ENCODE assay signal across 27 cellular contexts in genomic region chr22:35850831-35851230, GRCh38.
A peak's percentile ranks its signal among the peaks of the same experiment; 100 is the strongest.
DNase-seq lines count a peak whose midpoint lies in the region; ATAC-seq, FAIRE-seq and TF ChIP-seq lines count a peak whose summit lies in the region.
"Had no signal": no experiment of that assay in that cellular context is flagged by ENCODE, and none has a peak within 500 bp of the region (broad histone marks: within the 10 kb centered on the region; RNA-seq: fewer than 3 reads in every experiment).

No MANE protein-coding gene starts in this region.

- H3K79me2 ChIP-seq in OCI-LY7 (ENCODE audit: insufficient read depth, low read depth, low read length): peaks cover 70% of the 10 kb centered on the region; the same call in 1 of the 2 replicates
- peaks cover 17% of the 10 kb centered on the region for H3K79me2 ChIP-seq in keratinocyte (ENCODE audit: control insufficient read depth, insufficient read depth, low read length)

- no TSS peak for BruUV-seq in OCI-LY7 (replicated peaks; lab: Mats Ljungman, UMichigan)

- dilution Hi-C loops in keratinocyte (cut with MboI; ENCODE audit: extremely low pct_ligation_motif_present, low sequenced_read_pairs): no loop called here

- ATAC-seq in gastrocnemius medialis: no peak
- ATAC-seq: activated CD4-positive, CD25-positive, alpha-beta regulatory T cell treated with anti-CD3 and anti-CD28 coated beads, Interleukin-2, amount 50 U/mL, for 24 hours; effector memory CD8-positive, alpha-beta T cell; natural killer cell treated with Interleukin-12 subunit alpha and Interleukin-12 subunit beta and Interleukin-15 and Interleukin-18, amount 100 ng/mL, for 72 hours; stimulated activated naive CD8-positive, alpha-beta T cell treated with anti-CD3 and anti-CD28 coated beads, Interleukin-15, Interleukin-2, amounts not matched to agents 100 U/mL and 50 U/mL, for 24 hours had no signal

- peaks cover 5% of the 10 kb centered on the region for H3K9me1 ChIP-seq in keratinocyte (ENCODE audit: control insufficient read depth, extremely low read depth, insufficient read depth, low read length)

- intact Hi-C loops in OCI-LY7 (cut with micrococcal nuclease; ENCODE audit: unreplicated experiment): no loop called here
- intact Hi-C loops in gastrocnemius medialis (cut with DNase I; ENCODE audit: low total_unique reads): no loop called here

- H2AFZ ChIP-seq in OCI-LY7 (ENCODE audit: low read length): no peak overlapping the region
- H2AFZ ChIP-seq in keratinocyte (ENCODE audit: control insufficient read depth, low read length): no peak overlapping the region
- H2AFZ ChIP-seq: GM23338 had no signal

- H3K27ac ChIP-seq in OCI-LY7 (ENCODE audit: low read depth, low read length, poor library complexity, severe bottlenecking) (peak overlapping the region; percentile 37), keratinocyte (ENCODE audit: control insufficient read depth, insufficient read depth, low read length) (no peak overlapping the region), gastrocnemius medialis (peak overlapping the region; percentile 82 to 95 (median 92)), Peyer's patch (no peak overlapping the region)
- H3K27ac ChIP-seq: breast epithelium, coronary artery, thoracic aorta, uterus had no signal

- H3K4me3 ChIP-seq in OCI-LY7 (ENCODE audit: low read depth, low read length, poor library complexity, severe bottlenecking) (no peak overlapping the region), keratinocyte (ENCODE audit: control insufficient read depth in 2 of 3, extremely low read depth in 1 of 3, insufficient read depth in 2 of 3, low read depth in 1 of 3, low read length in 3 of 3) (no peak overlapping the region), gastrocnemius medialis (peak overlapping the region in 3 of 4 donors; percentile 35 to 52 (median 52)), Peyer's patch (no peak overlapping the region)
- H3K4me3 ChIP-seq: breast epithelium, coronary artery, GM23338, thoracic aorta, uterus had no signal

- in situ Hi-C loops in gastrocnemius medialis (cut with MboI; ENCODE audit: low sequenced_read_pairs in 4 of 4): no loop called here

- no peaks in the 10 kb centered on the region for H3K9me2 ChIP-seq in OCI-LY7 (ENCODE audit: insufficient read depth, low read length)

- H3K4me1 ChIP-seq in OCI-LY7 (ENCODE audit: insufficient read depth, low read length, poor library complexity, severe bottlenecking) (peaks cover 59% of the 10 kb centered on the region), keratinocyte (ENCODE audit: control insufficient read depth, extremely low read depth, insufficient read depth, low read length) (peaks cover 13% of the 10 kb centered on the region), gastrocnemius medialis (peaks cover 33 to 41% of the 10 kb centered on the region in 2 donors), Peyer's patch (peaks cover 0 to 11% (median 0%) of the 10 kb centered on the region in 4 donors)
- H3K4me1 ChIP-seq: breast epithelium had no signal

- DNase-seq in LHCN-M2 (ENCODE audit: low read depth): peak; percentile 57
- no peak for DNase-seq in OCI-LY7 (ENCODE audit: low spot score)
- DNase-seq in keratinocyte (ENCODE audit: low read depth, low spot score): no peak
- DNase-seq in gastrocnemius medialis: no peak
- DNase-seq in GM12891 (ENCODE audit: insufficient read length, low spot score): no peak
- DNase-seq in Peyer's patch: no peak
- no peak for DNase-seq in activated T-cell treated with anti-CD3 and anti-CD28 coated beads, Interleukin-2, amount 50 U/mL, for 1 hour
- DNase-seq: activated CD4-positive, alpha-beta memory T cell treated with anti-CD3 and anti-CD28 coated beads for 36 hours; activated CD8-positive, alpha-beta memory T cell treated with anti-CD3 and anti-CD28 coated beads, Interleukin-2, amount 50 U/mL, for 4 hours; activated naive CD4-positive, alpha-beta T cell treated with anti-CD3 and anti-CD28 coated beads, Interleukin-2, amount 50 U/mL, for 16 hours; amniotic stem cell; effector memory CD8-positive, alpha-beta T cell; foreskin melanocyte; IMR-90; left ventricle myocardium superior; NCI-H1048; NCI-H1694; NCI-H510A treated with DMSO at 0.1 percent for 48 hours; stimulated activated naive CD8-positive, alpha-beta T cell treated with anti-CD3 and anti-CD28 coated beads, Interleukin-15, Interleukin-2, amounts not matched to agents 100 U/mL and 50 U/mL, for 24 hours; T-helper 1 cell; uterus had no signal

- H3K36me3 ChIP-seq in OCI-LY7 (ENCODE audit: insufficient read depth, low read length) (no peaks in the 10 kb centered on the region), keratinocyte (ENCODE audit: control insufficient read depth in 2 of 2, extremely low read depth in 1 of 2, insufficient read depth in 2 of 2, low read length in 2 of 2) (no peaks in the 10 kb centered on the region), gastrocnemius medialis (no peaks in the 10 kb centered on the region), Peyer's patch (no peaks in the 10 kb centered on the region)
- H3K36me3 ChIP-seq: breast epithelium, thoracic aorta, uterus had no signal

- H3K27me3 ChIP-seq in keratinocyte (ENCODE audit: control insufficient read depth, extremely low read depth, insufficient read depth, low read length) (no peaks in the 10 kb centered on the region), gastrocnemius medialis (no peaks in the 10 kb centered on the region), Peyer's patch (no peaks in the 10 kb centered on the region)
- H3K27me3 ChIP-seq: breast epithelium, uterus had no signal

- FAIRE-seq in keratinocyte (lab: Jason Lieb, UNC) (no peak), GM12891 (lab: Jason Lieb, UNC) (no peak)

- no peaks in the 10 kb centered on the region for H3K9me3 ChIP-seq in OCI-LY7 (ENCODE audit: low read length)
- H3K9me3 ChIP-seq in keratinocyte (ENCODE audit: control insufficient read depth, low read depth, low read length): no peaks in the 10 kb centered on the region
- H3K9me3 ChIP-seq in gastrocnemius medialis: no peaks in the 10 kb centered on the region
- H3K9me3 ChIP-seq in Peyer's patch: no peaks in the 10 kb centered on the region
- H3K9me3 ChIP-seq: breast epithelium, thoracic aorta, uterus had no signal

- H3K9ac ChIP-seq in keratinocyte (ENCODE audit: control insufficient read depth, extremely low read depth, insufficient read depth, low read length): no peak overlapping the region

- no peaks in the 10 kb centered on the region for H4K20me1 ChIP-seq in OCI-LY7 (ENCODE audit: insufficient read depth, low read length)
- H4K20me1 ChIP-seq in keratinocyte (ENCODE audit: control insufficient read depth, extremely low read depth, insufficient read depth, low read length): no peaks in the 10 kb centered on the region

- CTCF ChIA-PET in OCI-LY7 (lab: Charles Lee; ENCODE audit: unreplicated experiment): no interaction called here

- POLR2A ChIA-PET in OCI-LY7 (lab: Charles Lee): interaction anchor here (0.9 kb wide), 1 partner anchor 99 kb away, joined by 3 read pairs; no protein-coding TSS in a partner anchor

- TF ChIP-seq POLR2A in gastrocnemius medialis (IDR thresholded peaks at IDR 0.05): no peak
- TF ChIP-seq POLR2A in GM12891 (IDR thresholded peaks at IDR 0.05; ENCODE audit: low read depth, low read length): no peak
- no peak for TF ChIP-seq POLR2A in Peyer's patch (IDR thresholded peaks at IDR 0.05)

- H3K4me2 ChIP-seq in OCI-LY7 (ENCODE audit: low read length) (peak overlapping the region; percentile 49), keratinocyte (ENCODE audit: control insufficient read depth, extremely low read depth, insufficient read depth, low read depth, low read length) (peak overlapping the region; percentile 73)
- H3K4me2 ChIP-seq: GM23338 had no signal

- no peak for TF ChIP-seq CTCF in OCI-LY7 (conservative IDR thresholded peaks at IDR 0.05; ENCODE audit: low read length)
- TF ChIP-seq CTCF in keratinocyte (optimal IDR thresholded peaks at IDR 0.05 in 1 of 3, IDR thresholded peaks at IDR 0.05 in 1 of 3, conservative IDR thresholded peaks at IDR 0.05 in 1 of 3; ENCODE audit: extremely low read depth in 1 of 3, insufficient read depth in 2 of 3, low read length in 3 of 3): no peak
- no peak for TF ChIP-seq CTCF in gastrocnemius medialis (IDR thresholded peaks at IDR 0.05 in 4 of 5, conservative IDR thresholded peaks at IDR 0.05 in 1 of 5)
- no peak for TF ChIP-seq CTCF in Peyer's patch (IDR thresholded peaks at IDR 0.05)

TF ChIP-seq in GM12891, 5 proteins besides CTCF, POLR2A, EP300 and RAD21:
- no peak for TF ChIP-seq POLR2AphosphoS5 (IDR thresholded peaks at IDR 0.05; ENCODE audit: low read depth, low read length)
- no peak for TF ChIP-seq PAX5 (IDR thresholded peaks at IDR 0.05; ENCODE audit: insufficient read depth, low read length, severe bottlenecking)
- no peak for TF ChIP-seq TAF1 (IDR thresholded peaks at IDR 0.05; ENCODE audit: low read depth, low read length)
- no peak for TF ChIP-seq SPI1 (IDR thresholded peaks at IDR 0.05; ENCODE audit: low read depth, low read length)
- no peak for TF ChIP-seq POU2F2 (IDR thresholded peaks at IDR 0.05; ENCODE audit: low read depth, low read length)
TF ChIP-seq in GM12891: peak in this region for 0.

Comparison
In these comparisons a context has a peak if more than half of its experiments do, and no peak if none do; other contexts are left out.
1. H3K27ac ChIP-seq: peak in OCI-LY7 (single experiment) and gastrocnemius medialis (4 of 4); none in keratinocyte (single experiment) and Peyer's patch (0 of 4).
2. H3K4me3 ChIP-seq: peak in gastrocnemius medialis (3 of 4); none in OCI-LY7 (single experiment), keratinocyte (0 of 3) and Peyer's patch (0 of 4).